In genomic region chrX:84717344-84717743, GRCh38 we compare ENCODE assay signal across 17 cellular contexts.
DNase-seq lines count a peak whose midpoint lies in the region; ATAC-seq, FAIRE-seq and TF ChIP-seq lines count a peak whose summit lies in the region.
"Had no signal": no experiment of that assay in that cellular context is flagged by ENCODE, and none has a peak within 500 bp of the region (broad histone marks: within the 10 kb centered on the region; RNA-seq: fewer than 3 reads in every experiment).

No MANE protein-coding gene starts in this region.

- 19% methylated on average over 2 of the region's 2 CpGs for WGBS in liver
- WGBS in HepG2 (ENCODE audit: low lambda C conversion rate): 0% methylated on average over 1 of the region's 2 CpGs

- no peaks in the 10 kb centered on the region for H3K27me3 ChIP-seq in liver (ENCODE audit: control insufficient read depth in 4 of 4, insufficient read depth in 4 of 4, low read length in 3 of 4)
- H3K27me3 ChIP-seq in HepG2 (ENCODE audit: control insufficient read depth in 1 of 2, insufficient read depth in 2 of 2, low read length in 2 of 2): no peaks in the 10 kb centered on the region
- H3K27me3 ChIP-seq in SU-DHL-6 (ENCODE audit: low read length): no peaks in the 10 kb centered on the region
- H3K27me3 ChIP-seq in WERI-Rb-1 (ENCODE audit: insufficient read depth, low read depth, severe bottlenecking): peaks cover 9% of the 10 kb centered on the region

- CTCF ChIA-PET in HepG2 (lab: Yijun Ruan, JAX; ENCODE audit: low intra/inter-chr PET ratio, low total read pairs): no interaction called here

- no peak overlapping the region for H3K9ac ChIP-seq in liver (ENCODE audit: low read depth in 1 of 2, low read length in 2 of 2)
- no peak overlapping the region for H3K9ac ChIP-seq in HepG2 (ENCODE audit: insufficient read depth, low read depth, low read length)
- peak overlapping the region; percentile 61 for H3K9ac ChIP-seq in SU-DHL-6 (ENCODE audit: low read length)

- H3K4me3 ChIP-seq in liver (ENCODE audit: low read depth in 1 of 3, low read length in 3 of 3) (no peak overlapping the region), HepG2 (replicated peaks in 1 of 3; ENCODE audit: insufficient read depth in 1 of 3, low read depth in 2 of 3, low read length in 3 of 3) (no peak overlapping the region), SU-DHL-6 (ENCODE audit: insufficient read depth, low read length, poor library complexity, severe bottlenecking) (peak overlapping the region; percentile 62), mucosa of descending colon (no peak overlapping the region), WERI-Rb-1 (ENCODE audit: low read depth, low read length) (no peak overlapping the region)
- H3K4me3 ChIP-seq: A549 had no signal

- peaks cover 25% of the 10 kb centered on the region; the same call in 1 of the 2 replicates for H3F3A ChIP-seq in SU-DHL-6 (ENCODE audit: insufficient read depth)

- H3K79me2 ChIP-seq in HepG2 (ENCODE audit: insufficient read depth, low read length): no peaks in the 10 kb centered on the region
- peaks cover 24% of the 10 kb centered on the region for H3K79me2 ChIP-seq in SU-DHL-6 (ENCODE audit: insufficient read depth, low read length)

- H2AFZ ChIP-seq in HepG2 (ENCODE audit: low read length) (no peak overlapping the region), SU-DHL-6 (ENCODE audit: low read depth, low read length, severe bottlenecking) (peak overlapping the region; percentile 19)

- in situ Hi-C loops in HepG2 (cut with HindIII; ENCODE audit: extremely low pct_ligation_motif_present, low pct_unique_long_range_greater_than_20kb): no loop called here

- intact Hi-C loops in HepG2 (cut with micrococcal nuclease; ENCODE audit: unreplicated experiment): no loop called here
- intact Hi-C loops in mucosa of descending colon (cut with DNase I, micrococcal nuclease): no loop called here

- no peak for FAIRE-seq in HepG2 (lab: Jason Lieb, UNC)
- FAIRE-seq: A549, H1 had no signal

- H3K4me2 ChIP-seq in HepG2 (ENCODE audit: low read depth, low read length) (no peak overlapping the region), SU-DHL-6 (ENCODE audit: low read depth, low read length, poor library complexity, severe bottlenecking) (peak overlapping the region; percentile 99)
- H3K4me2 ChIP-seq: A549 had no signal

- peaks cover 0 to 7% (median 6%) of the 10 kb centered on the region in 4 donors for H3K4me1 ChIP-seq in liver (ENCODE audit: control insufficient read depth in 4 of 4, insufficient read depth in 4 of 4, low read length in 3 of 4)
- no peaks in the 10 kb centered on the region for H3K4me1 ChIP-seq in HepG2 (ENCODE audit: insufficient read depth, low read length)
- H3K4me1 ChIP-seq in mucosa of descending colon (ENCODE audit: low read depth): no peaks in the 10 kb centered on the region
- H3K4me1 ChIP-seq: A549 had no signal

- TF ChIP-seq RAD21 in liver (IDR thresholded peaks at IDR 0.05): peak in 1 of 2 donors; percentile 27
- no peak for TF ChIP-seq RAD21 in HepG2 (CRISPR knock-in tag; IDR thresholded peaks at IDR 0.05)

- no peak for DNase-seq in HepG2 (ENCODE audit: low spot score)
- DNase-seq in mucosa of descending colon: peak in 1 of 3 donors; percentile 15
- DNase-seq in activated CD8-positive, alpha-beta memory T cell treated with anti-CD3 and anti-CD28 coated beads, Interleukin-2, amount 50 U/mL, for 48 hours: no peak
- DNase-seq in WERI-Rb-1: no peak
- DNase-seq: AML-193; CD4-positive, alpha-beta T cell; DMS153; DMS79; GF-D8; H9 had no signal

- no peak overlapping the region for H3K27ac ChIP-seq in liver (ENCODE audit: low read depth in 1 of 2, low read length in 2 of 2)
- no peak overlapping the region for H3K27ac ChIP-seq in HepG2 (ENCODE audit: extremely low read length, insufficient read depth, low read length)
- H3K27ac ChIP-seq in SU-DHL-6 (ENCODE audit: low read depth, low read length): peak overlapping the region; percentile 92
- H3K27ac ChIP-seq in WERI-Rb-1: no peak overlapping the region
- H3K27ac ChIP-seq: 22Rv1, A549, C4-2B had no signal

- POLR2A ChIA-PET in HepG2 (lab: Yijun Ruan, JAX): no interaction called here

- H3K36me3 ChIP-seq in liver (ENCODE audit: control insufficient read depth in 4 of 4, insufficient read depth in 3 of 4, low read depth in 1 of 4, low read length in 3 of 4) (no peaks in the 10 kb centered on the region), HepG2 (replicated peaks in 1 of 2; ENCODE audit: control insufficient read depth in 1 of 2, insufficient read depth in 2 of 2, low read length in 2 of 2) (no peaks in the 10 kb centered on the region), SU-DHL-6 (ENCODE audit: low read length) (no peaks in the 10 kb centered on the region), mucosa of descending colon (ENCODE audit: low read depth) (no peaks in the 10 kb centered on the region), WERI-Rb-1 (no peaks in the 10 kb centered on the region)

- TF ChIP-seq CTCF in liver (IDR thresholded peaks at IDR 0.05; ENCODE audit: low read depth, low read length, missing input control) (no peak), HepG2 (CRISPR knock-in tag; IDR thresholded peaks at IDR 0.05) (no peak), SU-DHL-6 (IDR thresholded peaks at IDR 0.05; ENCODE audit: insufficient read depth, low read length, poor library complexity, severe bottlenecking) (no peak), mucosa of descending colon (IDR thresholded peaks at IDR 0.05) (no peak), WERI-Rb-1 (IDR thresholded peaks at IDR 0.05; ENCODE audit: low read depth, low read length) (no peak)

- no peak for TF ChIP-seq EP300 in HepG2 (IDR thresholded peaks at IDR 0.05; ENCODE audit: low read depth in 2 of 2, low read length in 2 of 2)
- no peak for TF ChIP-seq EP300 in HepG2 (CRISPR knock-in tag; IDR thresholded peaks at IDR 0.05; ENCODE audit: borderline replicate concordance)

- BruUV-seq in HepG2 (replicated peaks; lab: Mats Ljungman, UMichigan): no TSS peak

- no peaks in the 10 kb centered on the region for H4K20me1 ChIP-seq in HepG2 (ENCODE audit: insufficient read depth, low read length)
- no peaks in the 10 kb centered on the region for H4K20me1 ChIP-seq in SU-DHL-6 (ENCODE audit: low read depth, low read length)

- ATAC-seq in HepG2 (no peak; the same call in 2 of the 3 replicates), mucosa of descending colon (peak; percentile 48), GM18505 (IDR thresholded peaks at IDR 0.05; ENCODE audit: unreplicated experiment) (no peak)
- ATAC-seq: A549 had no signal

- H3K9me2 ChIP-seq in SU-DHL-6 (replicated peaks; ENCODE audit: insufficient read depth, low read length): no peaks in the 10 kb centered on the region

- H3K9me3 ChIP-seq in liver (ENCODE audit: control insufficient read depth in 4 of 4, low read length in 3 of 4) (no peaks in the 10 kb centered on the region), HepG2 (ENCODE audit: low read length) (no peaks in the 10 kb centered on the region), SU-DHL-6 (ENCODE audit: insufficient read depth, low read length) (no peaks in the 10 kb centered on the region), mucosa of descending colon (no peaks in the 10 kb centered on the region), WERI-Rb-1 (ENCODE audit: severe bottlenecking) (no peaks in the 10 kb centered on the region)
- H3K9me3 ChIP-seq: A549 had no signal

- TF ChIP-seq POLR2A in HepG2 (IDR thresholded peaks at IDR 0.05; ENCODE audit: insufficient read depth in 1 of 2, low read depth in 2 of 2, low read length in 2 of 2) (no peak), GM18505 (IDR thresholded peaks at IDR 0.05; ENCODE audit: borderline replicate concordance, extremely low read depth, insufficient read depth, insufficient read length) (no peak)

TF ChIP-seq in HepG2, 621 proteins besides CTCF, POLR2A, EP300 and RAD21:
- TF ChIP-seq ETS1 (CRISPR knock-in tag; IDR thresholded peaks at IDR 0.05) (no peak), GATAD1 (CRISPR knock-in tag; IDR thresholded peaks at IDR 0.05) (no peak), ZNF740 (CRISPR knock-in tag; IDR thresholded peaks at IDR 0.05) (no peak), PRMT3 (CRISPR knock-in tag; IDR thresholded peaks at IDR 0.05; ENCODE audit: borderline replicate concordance, low read depth) (no peak)
